Comparison of ENCODE assay signal across 1 cellular context in genomic region chrX:30649859-30650258, GRCh38.
TF ChIP-seq lines count a peak whose summit lies in the region.

No MANE protein-coding gene starts in this region.

TF ChIP-seq in HepG2, 621 proteins besides CTCF, POLR2A, EP300 and RAD21 (continued from another document and continues in another):
- no peak for TF ChIP-seq REXO4 (CRISPR knock-in tag; IDR thresholded peaks at IDR 0.05; ENCODE audit: borderline replicate concordance)
- TF ChIP-seq HDAC6 (IDR thresholded peaks at IDR 0.05; ENCODE audit: low read depth, low read length), result no peak
- no peak for TF ChIP-seq PRMT3 (CRISPR knock-in tag; IDR thresholded peaks at IDR 0.05; ENCODE audit: borderline replicate concordance, low read depth)
- TF ChIP-seq ZNF10 (CRISPR knock-in tag; IDR thresholded peaks at IDR 0.05; ENCODE audit: borderline replicate concordance, low read depth), result no peak
- TF ChIP-seq MIER2 (CRISPR knock-in tag; IDR thresholded peaks at IDR 0.05), result no peak
- TF ChIP-seq ZNF746 (CRISPR knock-in tag; IDR thresholded peaks at IDR 0.05), result no peak
- TF ChIP-seq KDM3A (CRISPR knock-in tag; IDR thresholded peaks at IDR 0.05; ENCODE audit: low read depth), result no peak
- TF ChIP-seq CREB1 (IDR thresholded peaks at IDR 0.05), result peak; percentile 78
- TF ChIP-seq CREB1 (CRISPR knock-in tag; IDR thresholded peaks at IDR 0.05), result peak; percentile 78
- peak; percentile 86 for TF ChIP-seq RARA (CRISPR knock-in tag; IDR thresholded peaks at IDR 0.05)
- TF ChIP-seq ZNF562 (CRISPR knock-in tag; IDR thresholded peaks at IDR 0.05; ENCODE audit: borderline replicate concordance), result no peak
- no peak for TF ChIP-seq ZNF296 (CRISPR knock-in tag; conservative IDR thresholded peaks at IDR 0.05)
- TF ChIP-seq, protein P1, sequence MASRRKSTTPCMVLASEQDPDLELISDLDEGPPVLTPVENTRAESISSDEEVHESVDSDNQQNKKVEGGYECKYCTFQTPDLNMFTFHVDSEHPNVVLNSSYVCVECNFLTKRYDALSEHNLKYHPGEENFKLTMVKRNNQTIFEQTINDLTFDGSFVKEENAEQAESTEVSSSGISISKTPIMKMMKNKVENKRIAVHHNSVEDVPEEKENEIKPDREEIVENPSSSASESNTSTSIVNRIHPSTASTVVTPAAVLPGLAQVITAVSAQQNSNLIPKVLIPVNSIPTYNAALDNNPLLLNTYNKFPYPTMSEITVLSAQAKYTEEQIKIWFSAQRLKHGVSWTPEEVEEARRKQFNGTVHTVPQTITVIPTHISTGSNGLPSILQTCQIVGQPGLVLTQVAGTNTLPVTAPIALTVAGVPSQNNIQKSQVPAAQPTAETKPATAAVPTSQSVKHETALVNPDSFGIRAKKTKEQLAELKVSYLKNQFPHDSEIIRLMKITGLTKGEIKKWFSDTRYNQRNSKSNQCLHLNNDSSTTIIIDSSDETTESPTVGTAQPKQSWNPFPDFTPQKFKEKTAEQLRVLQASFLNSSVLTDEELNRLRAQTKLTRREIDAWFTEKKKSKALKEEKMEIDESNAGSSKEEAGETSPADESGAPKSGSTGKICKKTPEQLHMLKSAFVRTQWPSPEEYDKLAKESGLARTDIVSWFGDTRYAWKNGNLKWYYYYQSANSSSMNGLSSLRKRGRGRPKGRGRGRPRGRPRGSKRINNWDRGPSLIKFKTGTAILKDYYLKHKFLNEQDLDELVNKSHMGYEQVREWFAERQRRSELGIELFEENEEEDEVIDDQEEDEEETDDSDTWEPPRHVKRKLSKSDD (CRISPR knock-in tag; IDR thresholded peaks at IDR 0.05; ENCODE audit: low read depth), result no peak
- TF ChIP-seq NFATC3 (CRISPR knock-in tag; IDR thresholded peaks at IDR 0.05), result no peak
- no peak for TF ChIP-seq ZNF672 (CRISPR knock-in tag; IDR thresholded peaks at IDR 0.05)
- no peak for TF ChIP-seq KAT8 (CRISPR knock-in tag; IDR thresholded peaks at IDR 0.05)
- no peak for TF ChIP-seq SP140L (CRISPR knock-in tag; IDR thresholded peaks at IDR 0.05; ENCODE audit: borderline replicate concordance)
- TF ChIP-seq ZNF549 (CRISPR knock-in tag; IDR thresholded peaks at IDR 0.05), result no peak
- no peak for TF ChIP-seq ZNF33B (CRISPR knock-in tag; IDR thresholded peaks at IDR 0.05)
- TF ChIP-seq PCBP2 (optimal IDR thresholded peaks at IDR 0.05; ENCODE audit: low read depth, low read length, poor library complexity, severe bottlenecking), result no peak
- no peak for TF ChIP-seq RFXAP (CRISPR knock-in tag; IDR thresholded peaks at IDR 0.05; ENCODE audit: borderline replicate concordance)
- no peak for TF ChIP-seq NR0B2 (CRISPR knock-in tag; IDR thresholded peaks at IDR 0.05)
- TF ChIP-seq, protein P2, sequence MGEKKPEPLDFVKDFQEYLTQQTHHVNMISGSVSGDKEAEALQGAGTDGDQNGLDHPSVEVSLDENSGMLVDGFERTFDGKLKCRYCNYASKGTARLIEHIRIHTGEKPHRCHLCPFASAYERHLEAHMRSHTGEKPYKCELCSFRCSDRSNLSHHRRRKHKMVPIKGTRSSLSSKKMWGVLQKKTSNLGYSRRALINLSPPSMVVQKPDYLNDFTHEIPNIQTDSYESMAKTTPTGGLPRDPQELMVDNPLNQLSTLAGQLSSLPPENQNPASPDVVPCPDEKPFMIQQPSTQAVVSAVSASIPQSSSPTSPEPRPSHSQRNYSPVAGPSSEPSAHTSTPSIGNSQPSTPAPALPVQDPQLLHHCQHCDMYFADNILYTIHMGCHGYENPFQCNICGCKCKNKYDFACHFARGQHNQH (CRISPR knock-in tag; IDR thresholded peaks at IDR 0.05), result 0 out of 2 replicates have a peak, but pooled peaks have one; percentile 35
- no peak for TF ChIP-seq ZNF879 (CRISPR knock-in tag; IDR thresholded peaks at IDR 0.05)
- no peak for TF ChIP-seq ZNF234 (CRISPR knock-in tag; conservative IDR thresholded peaks at IDR 0.05)
- no peak for TF ChIP-seq BRCA1 (CRISPR knock-in tag; IDR thresholded peaks at IDR 0.05)
- no peak for TF ChIP-seq SP2 (CRISPR knock-in tag; IDR thresholded peaks at IDR 0.05)
- TF ChIP-seq RAD51 (IDR thresholded peaks at IDR 0.05; ENCODE audit: borderline replicate concordance), result no peak
- TF ChIP-seq MXI1 (IDR thresholded peaks at IDR 0.05; ENCODE audit: borderline replicate concordance, low read depth, low read length), result no peak
- 0 out of 2 replicates have a peak, but pooled peaks have one; percentile 26 for TF ChIP-seq MEIS2 (CRISPR knock-in tag; IDR thresholded peaks at IDR 0.05)
- TF ChIP-seq NCOA1 (CRISPR knock-in tag; IDR thresholded peaks at IDR 0.05), result no peak
- TF ChIP-seq EEA1 (CRISPR knock-in tag; IDR thresholded peaks at IDR 0.05; ENCODE audit: borderline replicate concordance), result no peak
- no peak for TF ChIP-seq DMTF1 (CRISPR knock-in tag; IDR thresholded peaks at IDR 0.05)
- no peak for TF ChIP-seq NR1H2 (CRISPR knock-in tag; IDR thresholded peaks at IDR 0.05; ENCODE audit: borderline replicate concordance, low read depth)
- TF ChIP-seq, protein P3, sequence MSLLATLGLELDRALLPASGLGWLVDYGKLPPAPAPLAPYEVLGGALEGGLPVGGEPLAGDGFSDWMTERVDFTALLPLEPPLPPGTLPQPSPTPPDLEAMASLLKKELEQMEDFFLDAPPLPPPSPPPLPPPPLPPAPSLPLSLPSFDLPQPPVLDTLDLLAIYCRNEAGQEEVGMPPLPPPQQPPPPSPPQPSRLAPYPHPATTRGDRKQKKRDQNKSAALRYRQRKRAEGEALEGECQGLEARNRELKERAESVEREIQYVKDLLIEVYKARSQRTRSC (CRISPR knock-in tag; IDR thresholded peaks at IDR 0.05; ENCODE audit: low read depth), result no peak
- TF ChIP-seq, protein P4, sequence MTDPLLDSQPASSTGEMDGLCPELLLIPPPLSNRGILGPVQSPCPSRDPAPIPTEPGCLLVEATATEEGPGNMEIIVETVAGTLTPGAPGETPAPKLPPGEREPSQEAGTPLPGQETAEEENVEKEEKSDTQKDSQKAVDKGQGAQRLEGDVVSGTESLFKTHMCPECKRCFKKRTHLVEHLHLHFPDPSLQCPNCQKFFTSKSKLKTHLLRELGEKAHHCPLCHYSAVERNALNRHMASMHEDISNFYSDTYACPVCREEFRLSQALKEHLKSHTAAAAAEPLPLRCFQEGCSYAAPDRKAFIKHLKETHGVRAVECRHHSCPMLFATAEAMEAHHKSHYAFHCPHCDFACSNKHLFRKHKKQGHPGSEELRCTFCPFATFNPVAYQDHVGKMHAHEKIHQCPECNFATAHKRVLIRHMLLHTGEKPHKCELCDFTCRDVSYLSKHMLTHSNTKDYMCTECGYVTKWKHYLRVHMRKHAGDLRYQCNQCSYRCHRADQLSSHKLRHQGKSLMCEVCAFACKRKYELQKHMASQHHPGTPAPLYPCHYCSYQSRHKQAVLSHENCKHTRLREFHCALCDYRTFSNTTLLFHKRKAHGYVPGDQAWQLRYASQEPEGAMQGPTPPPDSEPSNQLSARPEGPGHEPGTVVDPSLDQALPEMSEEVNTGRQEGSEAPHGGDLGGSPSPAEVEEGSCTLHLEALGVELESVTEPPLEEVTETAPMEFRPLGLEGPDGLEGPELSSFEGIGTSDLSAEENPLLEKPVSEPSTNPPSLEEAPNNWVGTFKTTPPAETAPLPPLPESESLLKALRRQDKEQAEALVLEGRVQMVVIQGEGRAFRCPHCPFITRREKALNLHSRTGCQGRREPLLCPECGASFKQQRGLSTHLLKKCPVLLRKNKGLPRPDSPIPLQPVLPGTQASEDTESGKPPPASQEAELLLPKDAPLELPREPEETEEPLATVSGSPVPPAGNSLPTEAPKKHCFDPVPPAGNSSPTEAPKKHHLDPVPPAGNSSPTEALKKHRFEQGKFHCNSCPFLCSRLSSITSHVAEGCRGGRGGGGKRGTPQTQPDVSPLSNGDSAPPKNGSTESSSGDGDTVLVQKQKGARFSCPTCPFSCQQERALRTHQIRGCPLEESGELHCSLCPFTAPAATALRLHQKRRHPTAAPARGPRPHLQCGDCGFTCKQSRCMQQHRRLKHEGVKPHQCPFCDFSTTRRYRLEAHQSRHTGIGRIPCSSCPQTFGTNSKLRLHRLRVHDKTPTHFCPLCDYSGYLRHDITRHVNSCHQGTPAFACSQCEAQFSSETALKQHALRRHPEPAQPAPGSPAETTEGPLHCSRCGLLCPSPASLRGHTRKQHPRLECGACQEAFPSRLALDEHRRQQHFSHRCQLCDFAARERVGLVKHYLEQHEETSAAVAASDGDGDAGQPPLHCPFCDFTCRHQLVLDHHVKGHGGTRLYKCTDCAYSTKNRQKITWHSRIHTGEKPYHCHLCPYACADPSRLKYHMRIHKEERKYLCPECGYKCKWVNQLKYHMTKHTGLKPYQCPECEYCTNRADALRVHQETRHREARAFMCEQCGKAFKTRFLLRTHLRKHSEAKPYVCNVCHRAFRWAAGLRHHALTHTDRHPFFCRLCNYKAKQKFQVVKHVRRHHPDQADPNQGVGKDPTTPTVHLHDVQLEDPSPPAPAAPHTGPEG (CRISPR knock-in tag; IDR thresholded peaks at IDR 0.05), result no peak
- no peak for TF ChIP-seq SMARCC2 (IDR thresholded peaks at IDR 0.05)
- no peak for TF ChIP-seq ZNF816 (CRISPR knock-in tag; IDR thresholded peaks at IDR 0.05; ENCODE audit: borderline replicate concordance)
- no peak for TF ChIP-seq HCFC1 (IDR thresholded peaks at IDR 0.05; ENCODE audit: low read depth, low read length)
- no peak for TF ChIP-seq TAF15 (IDR thresholded peaks at IDR 0.05; ENCODE audit: low read depth, low read length, poor library complexity, severe bottlenecking)
- no peak for TF ChIP-seq MTF1 (CRISPR knock-in tag; IDR thresholded peaks at IDR 0.05)
- TF ChIP-seq ZNF710 (CRISPR knock-in tag; IDR thresholded peaks at IDR 0.05; ENCODE audit: borderline replicate concordance), result no peak
- TF ChIP-seq NR2F6 (IDR thresholded peaks at IDR 0.05), result peak; percentile 57; the same call in 1 of the 2 replicates
- peak; percentile 61 for TF ChIP-seq NR2F6 (CRISPR knock-in tag; IDR thresholded peaks at IDR 0.05)
- 0 out of 2 replicates have a peak, but pooled peaks have one; percentile 10 for TF ChIP-seq TBX3 (IDR thresholded peaks at IDR 0.05; ENCODE audit: borderline replicate concordance)
- no peak for TF ChIP-seq ZNF44 (CRISPR knock-in tag; IDR thresholded peaks at IDR 0.05)
- peak; percentile 49; the same call in 1 of the 2 replicates for TF ChIP-seq TBX2 (CRISPR knock-in tag; IDR thresholded peaks at IDR 0.05; ENCODE audit: borderline replicate concordance)
- peak; percentile 72; the same call in 1 of the 2 replicates for TF ChIP-seq MIXL1 (CRISPR knock-in tag; IDR thresholded peaks at IDR 0.05)
- no peak for TF ChIP-seq HMG20B (CRISPR knock-in tag; conservative IDR thresholded peaks at IDR 0.05)
- no peak for TF ChIP-seq ZNF136 (CRISPR knock-in tag; IDR thresholded peaks at IDR 0.05; ENCODE audit: low read depth)
- TF ChIP-seq, protein P5, sequence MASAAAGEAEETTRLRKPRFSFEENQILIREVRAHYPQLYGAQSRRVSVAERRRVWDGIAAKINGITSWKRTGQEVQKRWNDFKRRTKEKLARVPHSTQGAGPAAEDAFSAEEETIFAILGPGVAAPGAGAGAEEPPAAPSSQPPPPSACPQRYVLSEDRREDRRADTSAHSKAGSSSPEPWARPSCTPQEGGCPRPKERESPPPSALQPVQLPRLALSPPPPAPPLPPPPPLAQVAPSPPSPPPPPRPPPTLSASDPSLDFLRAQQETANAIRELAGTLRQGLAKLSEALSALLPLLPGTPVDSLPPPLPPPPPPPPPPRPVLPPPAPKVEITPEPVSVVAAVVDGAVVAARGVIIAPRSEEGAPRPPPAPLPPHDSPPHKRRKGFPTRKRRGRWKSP (CRISPR knock-in tag; IDR thresholded peaks at IDR 0.05), result no peak
- TF ChIP-seq, protein P6, sequence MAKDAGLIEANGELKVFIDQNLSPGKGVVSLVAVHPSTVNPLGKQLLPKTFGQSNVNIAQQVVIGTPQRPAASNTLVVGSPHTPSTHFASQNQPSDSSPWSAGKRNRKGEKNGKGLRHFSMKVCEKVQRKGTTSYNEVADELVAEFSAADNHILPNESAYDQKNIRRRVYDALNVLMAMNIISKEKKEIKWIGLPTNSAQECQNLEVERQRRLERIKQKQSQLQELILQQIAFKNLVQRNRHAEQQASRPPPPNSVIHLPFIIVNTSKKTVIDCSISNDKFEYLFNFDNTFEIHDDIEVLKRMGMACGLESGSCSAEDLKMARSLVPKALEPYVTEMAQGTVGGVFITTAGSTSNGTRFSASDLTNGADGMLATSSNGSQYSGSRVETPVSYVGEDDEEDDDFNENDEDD (CRISPR knock-in tag; IDR thresholded peaks at IDR 0.05; ENCODE audit: borderline replicate concordance), result no peak
- no peak for TF ChIP-seq ZFP37 (CRISPR knock-in tag; IDR thresholded peaks at IDR 0.05; ENCODE audit: borderline replicate concordance)
